Comparison of ENCODE assay signal across 10 cellular contexts in genomic region chr6:5095236-5095635, GRCh38.
DNase-seq lines count a peak whose midpoint lies in the region; ATAC-seq and TF ChIP-seq lines count a peak whose summit lies in the region.
"Had no signal": no experiment of that assay in that cellular context is flagged by ENCODE, and none has a peak within 500 bp of the region (broad histone marks: within the 10 kb centered on the region; RNA-seq: fewer than 3 reads in every experiment).

No MANE protein-coding gene starts in this region.

- H3K4me3 ChIP-seq in fibroblast of mammary gland (ENCODE audit: control insufficient read depth, low read depth, low read length) = no peak overlapping the region

- ATAC-seq in GM18508 (IDR thresholded peaks at IDR 0.05; ENCODE audit: insufficient read depth, unreplicated experiment) (peak; percentile 62), GM21619 (IDR thresholded peaks at IDR 0.05; ENCODE audit: unreplicated experiment) (peak; percentile 83), HG03520 (IDR thresholded peaks at IDR 0.05; ENCODE audit: unreplicated experiment) (peak; percentile 64)
- ATAC-seq: left ventricle myocardium superior had no signal

- TF ChIP-seq CTCF in fibroblast of mammary gland (conservative IDR thresholded peaks at IDR 0.05; ENCODE audit: control insufficient read depth, insufficient read depth, low read depth, low read length) = no peak

- peak; percentile 42 for DNase-seq in fibroblast of mammary gland (ENCODE audit: low read depth)
- no peak for DNase-seq in AML-193 (lab: John Stamatoyannopoulos, UW)
- DNase-seq in NCI-H748 treated with DMSO at 0.1 percent for 48 hours (lab: John Stamatoyannopoulos, UW) = no peak
- no peak for DNase-seq in stimulated activated CD4-positive, alpha-beta T cell treated with anti-CD3 and anti-CD28 coated beads, Interleukin-4, amount 100 ng/mL, for 4 hours
- no peak for DNase-seq in NCI-H146 (lab: John Stamatoyannopoulos, UW)
- DNase-seq: DMS79, left ventricle myocardium superior had no signal
